In the genomic region with DNA sequence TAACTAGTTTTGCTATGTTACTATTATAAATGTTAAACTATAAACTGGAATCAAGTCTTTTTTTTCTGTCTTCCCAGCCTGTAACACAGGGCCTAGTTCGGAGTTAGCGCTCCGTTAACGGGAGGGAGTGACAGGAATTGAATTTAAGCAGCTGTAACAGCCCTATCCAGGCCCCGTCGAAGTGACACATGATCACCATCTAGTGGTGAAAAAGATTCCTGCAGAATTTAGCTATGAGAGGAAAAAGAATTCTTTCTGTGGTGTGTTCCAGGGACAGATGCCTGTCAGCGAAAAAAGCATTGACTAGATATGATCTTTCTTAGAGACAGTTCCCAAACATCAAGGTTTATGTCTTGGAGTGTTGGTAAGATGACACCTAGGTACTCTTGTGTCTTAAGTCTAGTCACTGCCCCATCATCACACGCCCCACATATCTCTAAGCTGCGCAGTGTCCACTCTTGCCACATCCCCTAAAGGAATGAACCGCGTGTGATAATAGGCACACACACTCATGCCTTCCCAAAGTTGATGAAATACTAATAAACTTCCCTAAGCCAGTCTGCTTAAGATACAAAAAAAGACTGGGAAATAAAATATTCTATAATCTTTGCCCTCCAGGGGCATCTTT, we compare ENCODE assay signal across 8 cellular contexts. TPM values are rescaled to one million over a fixed set of nuclear protein-coding genes. Genes with fewer than 3 reads are reported as not detected.
A peak's percentile ranks its signal among the peaks of the same experiment; 100 is the strongest.
DNase-seq lines count a peak whose midpoint lies in the region; ATAC-seq, FAIRE-seq and TF ChIP-seq lines count a peak whose summit lies in the region.

No MANE protein-coding gene starts in this region.

- FAIRE-seq in K562 (lab: Jason Lieb, UNC) = peak; percentile 93

- H3K9me1 ChIP-seq in K562 (ENCODE audit: control insufficient read depth, insufficient read depth, low read length) = no peaks in the 10 kb centered on the region

- no peak for TF ChIP-seq POLR2A in K562 (conservative IDR thresholded peaks at IDR 0.05)

- no peaks in the 10 kb centered on the region for H3K36me3 ChIP-seq in Loucy (ENCODE audit: insufficient read depth, low read length)
- H3K36me3 ChIP-seq in SK-N-SH (replicated peaks in 1 of 2; ENCODE audit: control insufficient read depth in 1 of 2, insufficient read depth in 2 of 2, low read length in 1 of 2) = no peaks in the 10 kb centered on the region
- H3K36me3 ChIP-seq in K562 (ENCODE audit: control insufficient read depth, insufficient read depth, low read length) = no peaks in the 10 kb centered on the region

- peak; percentile 81 for TF ChIP-seq RAD21 in SK-N-SH (IDR thresholded peaks at IDR 0.05; ENCODE audit: low read length)
- TF ChIP-seq RAD21 in K562 (CRISPR knock-in tag; conservative IDR thresholded peaks at IDR 0.05 in 1 of 2, IDR thresholded peaks at IDR 0.05 in 1 of 2) = peak; percentile 77 to 87

- TF ChIP-seq EP300 in SK-N-SH (IDR thresholded peaks at IDR 0.05; ENCODE audit: borderline replicate concordance in 1 of 2, low read depth in 1 of 2, low read length in 1 of 2) (no peak), K562 (IDR thresholded peaks at IDR 0.05; ENCODE audit: low read length) (no peak)

- 12% methylated on average over 11 of the region's 11 CpGs for WGBS in SK-N-SH (ENCODE audit: low lambda C conversion rate)
- 6% methylated on average over 11 of the region's 11 CpGs for WGBS in K562 (ENCODE audit: insufficient coverage, low coverage, missing lambda C conversion rate)

- H3K27me3 ChIP-seq in Loucy (ENCODE audit: insufficient read depth, low read length, poor library complexity, severe bottlenecking) = no peaks in the 10 kb centered on the region
- H3K27me3 ChIP-seq in SK-N-SH (ENCODE audit: insufficient read depth) = peaks cover 13% of the 10 kb centered on the region; the same call in 1 of the 2 replicates
- no peaks in the 10 kb centered on the region for H3K27me3 ChIP-seq in K562 (ENCODE audit: control insufficient read depth in 2 of 2, insufficient read depth in 2 of 2, low read length in 2 of 2)

- H3K9ac ChIP-seq in Loucy (ENCODE audit: low read depth, low read length, poor library complexity, severe bottlenecking) (peak overlapping the region; percentile 79), SK-N-SH (no peak overlapping the region), K562 (ENCODE audit: insufficient read depth in 1 of 2, low read depth in 2 of 2, low read length in 2 of 2) (peak overlapping the region in 1 of 2 experiments; percentile 91; a peak in 2 of 4 replicates)

- peak overlapping the region; percentile 74 for H2AFZ ChIP-seq in Loucy (ENCODE audit: low read length)
- no peak overlapping the region for H2AFZ ChIP-seq in SK-N-SH (ENCODE audit: low read depth)
- H2AFZ ChIP-seq in K562 (ENCODE audit: low read depth, low read length) = peak overlapping the region; percentile 48

- H3K27ac ChIP-seq in SK-N-SH (ENCODE audit: low read depth in 2 of 2, low read length in 1 of 2) (no peak overlapping the region), K562 (ENCODE audit: extremely low read depth, low read depth, low read length) (peak overlapping the region; percentile 34)

- in situ Hi-C loops in K562 (cut with MboI) = loop anchor here (25.0 kb wide), 1 partner anchor 162 kb away; a partner anchor contains a TSS

- no peaks in the 10 kb centered on the region for H3K9me2 ChIP-seq in Loucy (replicated peaks; ENCODE audit: low read depth, low read length)
- H3K9me2 ChIP-seq in SK-N-SH = no peaks in the 10 kb centered on the region

- H3K4me2 ChIP-seq in Loucy (ENCODE audit: low read depth, low read length, poor library complexity, severe bottlenecking) = peak overlapping the region; percentile 99
- no peak overlapping the region for H3K4me2 ChIP-seq in SK-N-SH
- H3K4me2 ChIP-seq in K562 (ENCODE audit: insufficient read depth, low read length) = peak overlapping the region; percentile 94

- H3K4me1 ChIP-seq in Loucy (ENCODE audit: insufficient read depth, low read length, poor library complexity, severe bottlenecking) = peaks cover 24% of the 10 kb centered on the region
- H3K4me1 ChIP-seq in SK-N-SH (ENCODE audit: control insufficient read depth in 1 of 2, insufficient read depth in 2 of 2, low read depth in 1 of 2, low read length in 1 of 2) = peaks cover 0 to 2% of the 10 kb centered on the region in 2 experiments; a peak in 1 of 4 replicates
- peaks cover 20 to 29% of the 10 kb centered on the region in 2 experiments; a peak in 3 of 5 replicates for H3K4me1 ChIP-seq in K562 (replicated peaks in 1 of 2; ENCODE audit: control insufficient read depth in 2 of 2, insufficient read depth in 2 of 2, low read length in 2 of 2)

- H3F3A ChIP-seq in Loucy (ENCODE audit: low read depth) (no peaks in the 10 kb centered on the region), SK-N-SH (replicated peaks; ENCODE audit: insufficient read depth) (no peaks in the 10 kb centered on the region)

- H3K9me3 ChIP-seq in Loucy (ENCODE audit: insufficient read depth, low read depth, low read length) (peaks cover 5% of the 10 kb centered on the region; the same call in 1 of the 2 replicates), SK-N-SH (no peaks in the 10 kb centered on the region), K562 (replicated peaks; ENCODE audit: control insufficient read depth, insufficient read depth, low read depth, low read length) (no peaks in the 10 kb centered on the region)

- intact Hi-C loops in K562 (cut with micrococcal nuclease) = loop anchor here (2.0 to 5.0 kb wide), 2 partner anchors 30 to 93 kb away; no protein-coding TSS in a partner anchor

- no TSS peak for BruUV-seq in K562 (replicated peaks; lab: Mats Ljungman, UMichigan)

- TF ChIP-seq CTCF in Loucy (conservative IDR thresholded peaks at IDR 0.05; ENCODE audit: low read length) (peak; percentile 63), SK-N-SH (IDR thresholded peaks at IDR 0.05) (peak; percentile 84), K562 (IDR thresholded peaks at IDR 0.05 in 2 of 3, conservative IDR thresholded peaks at IDR 0.05 in 1 of 3; ENCODE audit: insufficient read depth in 2 of 3, low read depth in 1 of 3, low read length in 3 of 3) (peak; percentile 68 to 84 (median 81))

- DNase-seq in COLO668 (lab: John Stamatoyannopoulos, UW; ENCODE audit: unreplicated experiment) = peak; percentile 53
- peak; percentile 70 for DNase-seq in SK-N-SH
- peak; percentile 61 to 85 (median 68) for DNase-seq in K562 (ENCODE audit: extremely low read depth in 1 of 4, low spot score in 3 of 4)
- DNase-seq in iPS-NIHi11 (ENCODE audit: low spot score) = peak; percentile 50
- peak; percentile 39 for DNase-seq in stimulated activated CD4-positive, alpha-beta T cell treated with anti-CD3 and anti-CD28 coated beads, Interleukin-1b, Interleukin-23, amount 100 ng/mL, for 48 hours

- H3K79me2 ChIP-seq in Loucy (ENCODE audit: insufficient read depth, low read length) = 0 out of 2 replicates have a peak, but pooled peaks cover 6% of the 10 kb centered on the region
- H3K79me2 ChIP-seq in SK-N-SH (ENCODE audit: insufficient read depth) = no peaks in the 10 kb centered on the region
- peaks cover 64% of the 10 kb centered on the region for H3K79me2 ChIP-seq in K562 (ENCODE audit: control insufficient read depth, insufficient read depth, low read length)

- ATAC-seq in GM18907 (IDR thresholded peaks at IDR 0.05; ENCODE audit: unreplicated experiment) (peak; percentile 59), K562 (peak; percentile 74), HG03045 (IDR thresholded peaks at IDR 0.05; ENCODE audit: unreplicated experiment) (no peak)

- CTCF ChIA-PET in SK-N-SH (lab: Yijun Ruan, JAX) (interaction anchor here (0.5 to 2.4 kb wide), 27 partner anchors 8 to 386 kb away, joined by 3 to 17 read pairs (median 4); a partner anchor contains a TSS), K562 (lab: Yijun Ruan, JAX; ENCODE audit: low intra/inter-chr PET ratio) (interaction anchor here (2.0 kb wide), 1 partner anchor 34 kb away, joined by 4 read pairs; no protein-coding TSS in a partner anchor)

- POLR2A ChIA-PET in SK-N-SH (lab: Yijun Ruan, JAX) (interaction anchor here (0.8 kb wide), 1 partner anchor 11 kb away, joined by 3 read pairs; no protein-coding TSS in a partner anchor), K562 (lab: Yijun Ruan, JAX) (interaction anchor here (0.7 to 1.5 kb wide), 11 partner anchors 8 to 222 kb away, joined by 3 to 13 read pairs (median 3); a partner anchor contains a TSS)

- peak overlapping the region; percentile 65 for H3K4me3 ChIP-seq in Loucy (ENCODE audit: low read length, poor library complexity, severe bottlenecking)
- no peak overlapping the region for H3K4me3 ChIP-seq in SK-N-SH (ENCODE audit: low read depth in 2 of 2, low read length in 1 of 2)
- peak overlapping the region; percentile 69; the same call in 1 of the 2 replicates for H3K4me3 ChIP-seq in K562

- H4K20me1 ChIP-seq in Loucy (ENCODE audit: insufficient read depth, low read length, poor library complexity, severe bottlenecking) = no peaks in the 10 kb centered on the region
- no peaks in the 10 kb centered on the region for H4K20me1 ChIP-seq in SK-N-SH (ENCODE audit: insufficient read depth)
- no peaks in the 10 kb centered on the region for H4K20me1 ChIP-seq in K562 (replicated peaks; ENCODE audit: control insufficient read depth, insufficient read depth, low read length)

RNA-seq across cellular contexts. Expression of a gene that starts 2.1 kb away (rescaled TPM):
- polyA plus RNA-seq in SK-N-SH (2012; rRNA removed) (3.3 and 4.5 TPM in 2 replicates), K562 (2011; rRNA removed) (21.4 and 30.7 TPM in 2 replicates), K562 (2014; fragmentation: Illumina TruSeq; extraction: Trizol) (26.2 and 31.4 TPM in 2 replicates), K562 (2014; fragmentation: Nextera tagmentation; extraction: Ambion mirVana) (10 to 100 TPM; 19.3 to 20.1 TPM), K562 (2014; rRNA removed) (18.3 and 20.2 TPM in 2 replicates)
- polyA plus RNA-seq in SK-N-SH (2012; cell fraction: cytosol; rRNA removed) = 1.3 and 3.2 TPM in 2 replicates
- 8.1 and 12.0 TPM in 2 replicates for polyA plus RNA-seq in SK-N-SH (2012; cell fraction: nucleus; rRNA removed)
- 51.8 and 65.2 TPM in 2 replicates for total RNA-seq in K562 (2011; cell fraction: chromatin; rRNA removed; ENCODE audit: low replicate concordance)
- 18.2 and 24.6 TPM in 2 replicates for total RNA-seq in K562 (2011; cell fraction: nucleolus; rRNA removed)
- total RNA-seq in K562 (2011; cell fraction: nucleoplasm; rRNA removed) = 34.5 and 48.9 TPM in 2 replicates
- total RNA-seq in K562 (2014; rRNA removed) (19.8 and 20.7 TPM in 2 replicates), K562 (2014; rRNA removed; fragmentation: Illumina TruSeq; extraction: Trizol) (22.7 and 24.8 TPM in 2 replicates), K562 (2015; rRNA removed; fragmentation: Illumina TruSeq; extraction: Trizol) (16.1 TPM in 2 replicates), K562 (2021) (23.3 and 25.6 TPM in 2 replicates)
- 16.3 and 21.7 TPM in 2 replicates for polyA plus RNA-seq in K562 (2011; cell fraction: cytosol; rRNA removed)
- polyA plus RNA-seq in K562 (2011; cell fraction: nucleus; rRNA removed) = 86.0 and 94.1 TPM in 2 replicates
- 13.4 and 13.5 TPM in 2 replicates for polyA plus RNA-seq in K562 (2012)
- polyA minus RNA-seq in K562 (2011; rRNA and poly(A)+ RNA removed) = 28.3 and 33.3 TPM in 2 replicates
- 22.1 and 22.8 TPM in 2 replicates for polyA minus RNA-seq in K562 (2011; cell fraction: cytosol; rRNA and poly(A)+ RNA removed)
- polyA minus RNA-seq in K562 (2011; cell fraction: nucleus; rRNA and poly(A)+ RNA removed) = 20.6 and 33.1 TPM in 2 replicates

RNA-seq across cellular contexts. Expression of a gene that starts 13.8 kb away (rescaled TPM):
- 53.0 and 73.6 TPM in 2 replicates for polyA plus RNA-seq in SK-N-SH (2012; rRNA removed)
- polyA plus RNA-seq in SK-N-SH (2012; cell fraction: cytosol; rRNA removed) = 65.2 and 81.9 TPM in 2 replicates
- polyA plus RNA-seq in SK-N-SH (2012; cell fraction: nucleus; rRNA removed) = 47.2 and 93.2 TPM in 2 replicates
- total RNA-seq in K562 (2011; cell fraction: chromatin; rRNA removed; ENCODE audit: low replicate concordance) = 654 and 916 TPM in 2 replicates
- total RNA-seq in K562 (2011; cell fraction: nucleolus; rRNA removed) = 268 and 327 TPM in 2 replicates
- total RNA-seq in K562 (2011; cell fraction: nucleoplasm; rRNA removed) = 529 and 542 TPM in 2 replicates
- 160 and 212 TPM in 2 replicates for total RNA-seq in K562 (2014; rRNA removed)
- 208 and 229 TPM in 2 replicates for total RNA-seq in K562 (2014; rRNA removed; fragmentation: Illumina TruSeq; extraction: Trizol)
- 239 and 241 TPM in 2 replicates for total RNA-seq in K562 (2015; rRNA removed; fragmentation: Illumina TruSeq; extraction: Trizol)
- total RNA-seq in K562 (2021) = 191 and 205 TPM in 2 replicates
- polyA plus RNA-seq in K562 (2011; rRNA removed) = 210 and 219 TPM in 2 replicates
- 115 and 148 TPM in 2 replicates for polyA plus RNA-seq in K562 (2011; cell fraction: cytosol; rRNA removed)
- polyA plus RNA-seq in K562 (2011; cell fraction: nucleus; rRNA removed) = 348 and 507 TPM in 2 replicates
- polyA plus RNA-seq in K562 (2012) = 129 and 208 TPM in 2 replicates
- polyA plus RNA-seq in K562 (2014; fragmentation: Illumina TruSeq; extraction: Trizol) = 250 and 260 TPM in 2 replicates
- polyA plus RNA-seq in K562 (2014; fragmentation: Nextera tagmentation; extraction: Ambion mirVana) = 100 to 1,000 TPM; 209 to 313 TPM
- 217 and 230 TPM in 2 replicates for polyA plus RNA-seq in K562 (2014; rRNA removed)
- polyA minus RNA-seq in K562 (2011; rRNA and poly(A)+ RNA removed) = 341 and 365 TPM in 2 replicates
- 89.2 and 121 TPM in 2 replicates for polyA minus RNA-seq in K562 (2011; cell fraction: cytosol; rRNA and poly(A)+ RNA removed)
- 172 and 307 TPM in 2 replicates for polyA minus RNA-seq in K562 (2011; cell fraction: nucleus; rRNA and poly(A)+ RNA removed)

RNA-seq across cellular contexts. Expression of a gene that starts 56.5 kb away (rescaled TPM):
- polyA plus RNA-seq in SK-N-SH (2012; rRNA removed) (12.7 and 13.3 TPM in 2 replicates), K562 (2011; rRNA removed) (354 and 391 TPM in 2 replicates), K562 (2014; fragmentation: Illumina TruSeq; extraction: Trizol) (339 and 395 TPM in 2 replicates), K562 (2014; fragmentation: Nextera tagmentation; extraction: Ambion mirVana) (100 to 1,000 TPM; 271 to 305 TPM), K562 (2014; rRNA removed) (283 and 336 TPM in 2 replicates)
- 10.7 and 12.5 TPM in 2 replicates for polyA plus RNA-seq in SK-N-SH (2012; cell fraction: cytosol; rRNA removed)
- 16.6 and 24.2 TPM in 2 replicates for polyA plus RNA-seq in SK-N-SH (2012; cell fraction: nucleus; rRNA removed)
- total RNA-seq in K562 (2011; cell fraction: chromatin; rRNA removed; ENCODE audit: low replicate concordance) = 409 and 526 TPM in 2 replicates
- total RNA-seq in K562 (2011; cell fraction: nucleolus; rRNA removed) = 213 and 246 TPM in 2 replicates
- 345 and 458 TPM in 2 replicates for total RNA-seq in K562 (2011; cell fraction: nucleoplasm; rRNA removed)
- total RNA-seq in K562 (2014; rRNA removed) (276 and 289 TPM in 2 replicates), K562 (2014; rRNA removed; fragmentation: Illumina TruSeq; extraction: Trizol) (267 and 280 TPM in 2 replicates), K562 (2015; rRNA removed; fragmentation: Illumina TruSeq; extraction: Trizol) (220 and 227 TPM in 2 replicates), K562 (2021) (290 and 305 TPM in 2 replicates)
- polyA plus RNA-seq in K562 (2011; cell fraction: cytosol; rRNA removed) = 231 and 288 TPM in 2 replicates
- 756 and 889 TPM in 2 replicates for polyA plus RNA-seq in K562 (2011; cell fraction: nucleus; rRNA removed)
- 313 and 332 TPM in 2 replicates for polyA plus RNA-seq in K562 (2012)
- 344 and 367 TPM in 2 replicates for polyA minus RNA-seq in K562 (2011; rRNA and poly(A)+ RNA removed)
- polyA minus RNA-seq in K562 (2011; cell fraction: cytosol; rRNA and poly(A)+ RNA removed) = 226 and 236 TPM in 2 replicates
- 190 and 313 TPM in 2 replicates for polyA minus RNA-seq in K562 (2011; cell fraction: nucleus; rRNA and poly(A)+ RNA removed)

Comparison
In these comparisons a context has a peak if more than half of its experiments do, and no peak if none do; other contexts are left out.
1. H3K4me3 ChIP-seq: peak in Loucy (single experiment) and K562 (single experiment); none in SK-N-SH (0 of 2).
2. RNA of a gene that starts 56.5 kb away (polyA plus RNA-seq): 231 to 889 TPM in K562; 10.7 to 24.2 TPM in SK-N-SH; every median in the first group is over 4 times any median in the second.
3. Peak in every context shown above with its lines, with median percentiles within 50 percentile points of each other: DNase-seq and CTCF ChIP-seq.